Comparison of ENCODE assay signal across 10 cellular contexts in genomic region chr21:15034126-15034848, GRCh38. TPM values are rescaled to one million over a fixed set of nuclear protein-coding genes. Genes with fewer than 3 reads are reported as not detected.
DNase-seq lines count a peak whose midpoint lies in the region; ATAC-seq, FAIRE-seq and TF ChIP-seq lines count a peak whose summit lies in the region.
"Had no signal": no experiment of that assay in that cellular context is flagged by ENCODE, and none has a peak within 500 bp of the region (broad histone marks: within the 10 kb centered on the region; RNA-seq: fewer than 3 reads in every experiment).

No MANE protein-coding gene starts in this region.

- no peaks in the 10 kb centered on the region for H3K4me1 ChIP-seq in cardiac muscle cell (ENCODE audit: low read depth)
- H3K4me1 ChIP-seq in left ventricle myocardium inferior, result peaks cover 21% of the 10 kb centered on the region
- peaks cover 7 to 18% (median 15%) of the 10 kb centered on the region in 4 donors for H3K4me1 ChIP-seq in esophagus muscularis mucosa
- peaks cover 7% of the 10 kb centered on the region for H3K4me1 ChIP-seq in CD4-positive, alpha-beta memory T cell (ENCODE audit: insufficient read depth, low read length)

- peaks cover 2% of the 10 kb centered on the region for H3K9me3 Mint-ChIP-seq in activated naive CD8-positive, alpha-beta T cell treated with anti-CD3 and anti-CD28 coated beads, Interleukin-2, amount 50 U/mL, for 24 hours
- peaks cover 4% of the 10 kb centered on the region for H3K9me3 Mint-ChIP-seq in type B pancreatic cell
- H3K9me3 Mint-ChIP-seq in CD4-positive, alpha-beta memory T cell, result no peaks in the 10 kb centered on the region
- no peaks in the 10 kb centered on the region for H3K9me3 Mint-ChIP-seq in natural killer cell treated with Interleukin-12 subunit alpha and Interleukin-12 subunit beta and Interleukin-15 and Interleukin-18, amount 100 ng/mL, for 72 hours
- H3K9me3 Mint-ChIP-seq: CD8-positive, alpha-beta T cell had no signal

- no peak for TF ChIP-seq POLR2A in esophagus muscularis mucosa (IDR thresholded peaks at IDR 0.05; ENCODE audit: low read depth)

- peak; percentile 38 for FAIRE-seq in islet of Langerhans (lab: Jason Lieb, UNC)

- CTCF ChIA-PET in CD4-positive, alpha-beta memory T cell (lab: Charles Lee; ENCODE audit: partially characterized antibody), result no interaction called here

- POLR2A ChIA-PET in CD4-positive, alpha-beta memory T cell (lab: Charles Lee; ENCODE audit: partially characterized antibody), result no interaction called here

- no peaks in the 10 kb centered on the region for H3K27me3 Mint-ChIP-seq in activated naive CD8-positive, alpha-beta T cell treated with anti-CD3 and anti-CD28 coated beads, Interleukin-2, amount 50 U/mL, for 24 hours
- no peaks in the 10 kb centered on the region for H3K27me3 Mint-ChIP-seq in type B pancreatic cell
- H3K27me3 Mint-ChIP-seq in CD4-positive, alpha-beta memory T cell, result no peaks in the 10 kb centered on the region
- H3K27me3 Mint-ChIP-seq in natural killer cell treated with Interleukin-12 subunit alpha and Interleukin-12 subunit beta and Interleukin-15 and Interleukin-18, amount 100 ng/mL, for 72 hours, result no peaks in the 10 kb centered on the region

- no peak overlapping the region for H3K4me3 Mint-ChIP-seq in activated naive CD8-positive, alpha-beta T cell treated with anti-CD3 and anti-CD28 coated beads, Interleukin-2, amount 50 U/mL, for 24 hours
- peak overlapping the region; percentile 39 for H3K4me3 Mint-ChIP-seq in type B pancreatic cell
- no peak overlapping the region for H3K4me3 Mint-ChIP-seq in CD4-positive, alpha-beta memory T cell
- no peak overlapping the region for H3K4me3 Mint-ChIP-seq in natural killer cell treated with Interleukin-12 subunit alpha and Interleukin-12 subunit beta and Interleukin-15 and Interleukin-18, amount 100 ng/mL, for 72 hours
- H3K4me3 Mint-ChIP-seq: CD8-positive, alpha-beta T cell had no signal

- peaks cover 16% of the 10 kb centered on the region for H3K36me3 Mint-ChIP-seq in activated naive CD8-positive, alpha-beta T cell treated with anti-CD3 and anti-CD28 coated beads, Interleukin-2, amount 50 U/mL, for 24 hours (ENCODE audit: low read depth)
- H3K36me3 Mint-ChIP-seq in type B pancreatic cell, result peaks cover 22% of the 10 kb centered on the region
- H3K36me3 Mint-ChIP-seq in CD4-positive, alpha-beta memory T cell, result peaks cover 0 to 3% of the 10 kb centered on the region in 2 donors
- no peaks in the 10 kb centered on the region for H3K36me3 Mint-ChIP-seq in natural killer cell treated with Interleukin-12 subunit alpha and Interleukin-12 subunit beta and Interleukin-15 and Interleukin-18, amount 100 ng/mL, for 72 hours

- peak; percentile 70 for ATAC-seq in activated naive CD8-positive, alpha-beta T cell treated with anti-CD3 and anti-CD28 coated beads, Interleukin-2, amount 50 U/mL, for 24 hours
- no peak for ATAC-seq in natural killer cell treated with Interleukin-12 subunit alpha and Interleukin-12 subunit beta and Interleukin-15 and Interleukin-18, amount 100 ng/mL, for 72 hours
- ATAC-seq: CD8-positive, alpha-beta T cell had no signal

- H3K4me1 Mint-ChIP-seq in activated naive CD8-positive, alpha-beta T cell treated with anti-CD3 and anti-CD28 coated beads, Interleukin-2, amount 50 U/mL, for 24 hours, result peaks cover 46% of the 10 kb centered on the region
- H3K4me1 Mint-ChIP-seq in type B pancreatic cell (ENCODE audit: unreplicated experiment), result peaks cover 28% of the 10 kb centered on the region
- H3K4me1 Mint-ChIP-seq in CD4-positive, alpha-beta memory T cell, result peaks cover 5 to 32% (median 13%) of the 10 kb centered on the region in 4 donors
- H3K4me1 Mint-ChIP-seq in natural killer cell treated with Interleukin-12 subunit alpha and Interleukin-12 subunit beta and Interleukin-15 and Interleukin-18, amount 100 ng/mL, for 72 hours (ENCODE audit: low read depth in 2 of 2), result peaks cover 20 to 21% of the 10 kb centered on the region in 2 donors

- WGBS in esophagus muscularis mucosa, result 37% methylated on average over 2 of the region's 2 CpGs

- TF ChIP-seq CTCF in cardiac muscle cell (IDR thresholded peaks at IDR 0.05; ENCODE audit: low read depth, low read length) (no peak), left ventricle myocardium inferior (IDR thresholded peaks at IDR 0.05; ENCODE audit: borderline replicate concordance) (no peak), type B pancreatic cell (conservative IDR thresholded peaks at IDR 0.05) (no peak), esophagus muscularis mucosa (IDR thresholded peaks at IDR 0.05) (no peak)

- peak overlapping the region; percentile 36 for H3K27ac ChIP-seq in cardiac muscle cell
- H3K27ac ChIP-seq in left ventricle myocardium inferior (replicated peaks), result no peak overlapping the region
- no peak overlapping the region for H3K27ac ChIP-seq in esophagus muscularis mucosa (replicated peaks in 1 of 4)
- no peak overlapping the region for H3K27ac ChIP-seq in CD4-positive, alpha-beta memory T cell (ENCODE audit: low read depth, low read length)

- no peak overlapping the region for H3K4me3 ChIP-seq in cardiac muscle cell
- no peak overlapping the region for H3K4me3 ChIP-seq in left ventricle myocardium inferior
- no peak overlapping the region for H3K4me3 ChIP-seq in esophagus muscularis mucosa
- no peak overlapping the region for H3K4me3 ChIP-seq in CD4-positive, alpha-beta memory T cell (ENCODE audit: low read length in 2 of 2)

- peak; percentile 25 to 46 for DNase-seq in cardiac muscle cell (ENCODE audit: low read depth in 1 of 2, low spot score in 1 of 2)
- no peak for DNase-seq in left ventricle myocardium inferior
- no peak for DNase-seq in activated naive CD8-positive, alpha-beta T cell treated with anti-CD3 and anti-CD28 coated beads, Interleukin-2, amount 50 U/mL, for 24 hours
- no peak for DNase-seq in type B pancreatic cell (ENCODE audit: extremely low spot score, unreplicated experiment)
- no peak for DNase-seq in esophagus muscularis mucosa (ENCODE audit: extremely low spot score)
- DNase-seq in CD4-positive, alpha-beta memory T cell, result no peak
- no peak for DNase-seq in natural killer cell treated with Interleukin-12 subunit alpha and Interleukin-12 subunit beta and Interleukin-15 and Interleukin-18, amount 100 ng/mL, for 72 hours (ENCODE audit: low spot score)
- DNase-seq: CD8-positive, alpha-beta T cell; Right ventricle myocardium superior had no signal

- H3K36me3 ChIP-seq in cardiac muscle cell, result no peaks in the 10 kb centered on the region
- H3K36me3 ChIP-seq in left ventricle myocardium inferior, result no peaks in the 10 kb centered on the region
- no peaks in the 10 kb centered on the region for H3K36me3 ChIP-seq in esophagus muscularis mucosa
- H3K36me3 ChIP-seq in CD4-positive, alpha-beta memory T cell (ENCODE audit: insufficient read depth, low read length), result no peaks in the 10 kb centered on the region

- intact Hi-C loops in left ventricle myocardium inferior (cut with micrococcal nuclease), result no loop called here
- intact Hi-C loops in esophagus muscularis mucosa (cut with DNase I), result no loop called here
- intact Hi-C loops in CD4-positive, alpha-beta memory T cell (cut with micrococcal nuclease), result no loop called here

- peak overlapping the region; percentile 76 for H3K27ac Mint-ChIP-seq in activated naive CD8-positive, alpha-beta T cell treated with anti-CD3 and anti-CD28 coated beads, Interleukin-2, amount 50 U/mL, for 24 hours
- H3K27ac Mint-ChIP-seq in type B pancreatic cell, result no peak overlapping the region
- no peak overlapping the region for H3K27ac Mint-ChIP-seq in CD4-positive, alpha-beta memory T cell
- peak overlapping the region in 1 of 2 donors; percentile 58 for H3K27ac Mint-ChIP-seq in natural killer cell treated with Interleukin-12 subunit alpha and Interleukin-12 subunit beta and Interleukin-15 and Interleukin-18, amount 100 ng/mL, for 72 hours
- H3K27ac Mint-ChIP-seq: CD8-positive, alpha-beta T cell had no signal

- H3K27me3 ChIP-seq in cardiac muscle cell (no peaks in the 10 kb centered on the region), left ventricle myocardium inferior (ENCODE audit: low read depth) (no peaks in the 10 kb centered on the region), esophagus muscularis mucosa (no peaks in the 10 kb centered on the region)
- no peaks in the 10 kb centered on the region for H3K27me3 ChIP-seq in CD4-positive, alpha-beta memory T cell (ENCODE audit: insufficient read depth, low read length)

- TF ChIP-seq EP300 in esophagus muscularis mucosa (IDR thresholded peaks at IDR 0.05), result no peak

- H3K9me3 ChIP-seq in cardiac muscle cell (ENCODE audit: low read depth), result no peaks in the 10 kb centered on the region
- H3K9me3 ChIP-seq in left ventricle myocardium inferior (replicated peaks), result no peaks in the 10 kb centered on the region
- no peaks in the 10 kb centered on the region for H3K9me3 ChIP-seq in esophagus muscularis mucosa
- H3K9me3 ChIP-seq in CD4-positive, alpha-beta memory T cell (ENCODE audit: control insufficient read depth in 1 of 2, low read length in 2 of 2), result no peaks in the 10 kb centered on the region

RNA-seq across cellular contexts. Expression of gene NRIP1, which starts 30.5 kb away (rescaled TPM):
- 10.1 and 16.8 TPM in 2 replicates for total RNA-seq in cardiac muscle cell
- 9.1 and 12.9 TPM in 2 replicates for polyA plus RNA-seq in cardiac muscle cell
- total RNA-seq in left ventricle myocardium inferior, result 16.8 TPM
- 52.5 and 88.6 TPM in 2 replicates for total RNA-seq in type B pancreatic cell (ENCODE audit: low replicate concordance)
- 10 to 100 TPM; 21.7 to 33.3 (median 28.5) TPM for total RNA-seq in esophagus muscularis mucosa
- 10 to 100 TPM; 22.8 to 24.5 TPM for total RNA-seq in CD4-positive, alpha-beta memory T cell
- 10 to 100 TPM; 17.4 to 21.4 TPM for polyA plus RNA-seq in CD4-positive, alpha-beta memory T cell
- 10 to 100 TPM; 16.0 to 24.8 TPM for total RNA-seq in natural killer cell treated with Interleukin-12 subunit alpha and Interleukin-12 subunit beta and Interleukin-15 and Interleukin-18, amount 100 ng/mL, for 72 hours

Comparison
In these comparisons a context has a peak if more than half of its experiments do, and no peak if none do; other contexts are left out.
1. DNase-seq: peak in cardiac muscle cell (2 of 2); none in left ventricle myocardium inferior (single experiment), activated naive CD8-positive, alpha-beta T cell treated with anti-CD3 and anti-CD28 coated beads, Interleukin-2, amount 50 U/mL, for 24 hours (single experiment), type B pancreatic cell (single experiment), esophagus muscularis mucosa (single experiment), CD4-positive, alpha-beta memory T cell (0 of 5) and natural killer cell treated with Interleukin-12 subunit alpha and Interleukin-12 subunit beta and Interleukin-15 and Interleukin-18, amount 100 ng/mL, for 72 hours (single experiment).